In genomic region chr7:105943486-105943885, GRCh38 we compare ENCODE assay signal across 21 cellular contexts. TPM values are rescaled to one million over a fixed set of nuclear protein-coding genes. Genes with fewer than 3 reads are reported as not detected.
A peak's percentile ranks its signal among the peaks of the same experiment; 100 is the strongest.
DNase-seq lines count a peak whose midpoint lies in the region; ATAC-seq and TF ChIP-seq lines count a peak whose summit lies in the region.
"Had no signal": no experiment of that assay in that cellular context is flagged by ENCODE, and none has a peak within 500 bp of the region (broad histone marks: within the 10 kb centered on the region; RNA-seq: fewer than 3 reads in every experiment).

No MANE protein-coding gene starts in this region.

- 92 to 93% methylated on average over 2 of the region's 2 CpGs for WGBS in thyroid gland, 2 donors

- TF ChIP-seq POLR2A in thyroid gland (IDR thresholded peaks at IDR 0.05): no peak

- intact Hi-C loops in thyroid gland (cut with DNase I) (loop anchor here (5.0 to 10.0 kb wide), 2 partner anchors 34 to 221 kb away; no protein-coding TSS in a partner anchor), Calu3 (cut with micrococcal nuclease; ENCODE audit: unreplicated experiment) (no loop called here)

- H3K27me3 Mint-ChIP-seq in T-helper 17 cell (no peaks in the 10 kb centered on the region), Calu3 (ENCODE audit: unreplicated experiment) (peaks cover 61% of the 10 kb centered on the region)
- H3K27me3 Mint-ChIP-seq: CD8-positive, alpha-beta memory T cell; IgD-negative memory B cell had no signal

- H3K27ac Mint-ChIP-seq in T-helper 17 cell (peak overlapping the region; percentile 51), Calu3 (ENCODE audit: unreplicated experiment) (no peak overlapping the region)

- ATAC-seq in T-helper 17 cell: no peak
- ATAC-seq: GM12878, HepG2 had no signal

- H3K4me1 Mint-ChIP-seq in T-helper 17 cell (peaks cover 3% of the 10 kb centered on the region), Calu3 (ENCODE audit: low read depth, unreplicated experiment) (no peaks in the 10 kb centered on the region)
- H3K4me1 Mint-ChIP-seq: CD4-positive, CD25-positive, alpha-beta regulatory T cell; CD8-positive, alpha-beta memory T cell; IgD-negative memory B cell had no signal

- H3K4me3 ChIP-seq in AG10803 (ENCODE audit: low read length): no peak overlapping the region
- no peak overlapping the region for H3K4me3 ChIP-seq in thyroid gland (replicated peaks in 1 of 3)
- H3K4me3 ChIP-seq: GM12878, HAP-1 had no signal

- no peak for TF ChIP-seq CTCF in AG09319 (IDR thresholded peaks at IDR 0.05; ENCODE audit: low read depth, low read length)
- no peak for TF ChIP-seq CTCF in AG10803 (conservative IDR thresholded peaks at IDR 0.05; ENCODE audit: low read length)
- no peak for TF ChIP-seq CTCF in thyroid gland (IDR thresholded peaks at IDR 0.05)
- TF ChIP-seq CTCF in Calu3 (IDR thresholded peaks at IDR 0.05; ENCODE audit: unreplicated experiment): no peak

- H3K36me3 ChIP-seq in thyroid gland: no peaks in the 10 kb centered on the region
- H3K36me3 ChIP-seq: BE2C, HAP-1 had no signal

- DNase-seq in AG09319 (ENCODE audit: extremely low read depth, low read depth) (peak; percentile 22), AG10803 (ENCODE audit: low read depth) (peak; percentile 26), T-helper 17 cell (no peak), fibroblast of peridontal ligament (ENCODE audit: extremely low read depth) (peak; percentile 31), glomerular visceral epithelial cell (ENCODE audit: extremely low spot score) (no peak), thyroid gland (no peak), Calu3 (no peak)
- DNase-seq: ACHN; BE2C; C1 segment of cervical spinal cord; Caco-2; CD4-positive, CD25-positive, alpha-beta regulatory T cell; CD8-positive, alpha-beta memory T cell; DMS53; DND-41; EL; KBM-7 had no signal

- CTCF ChIA-PET in Calu3 (lab: Charles Lee): no interaction called here

- H3K9me3 ChIP-seq in T-helper 17 cell (ENCODE audit: control insufficient read depth, low read length, poor library complexity, severe bottlenecking): no peaks in the 10 kb centered on the region
- H3K9me3 ChIP-seq in thyroid gland: no peaks in the 10 kb centered on the region
- H3K9me3 ChIP-seq: BE2C, Caco-2, HAP-1 had no signal

- no peaks in the 10 kb centered on the region for H3K9me3 Mint-ChIP-seq in Calu3 (ENCODE audit: low read depth, unreplicated experiment)
- H3K9me3 Mint-ChIP-seq: CD8-positive, alpha-beta memory T cell had no signal

- BruUV-seq in Calu3 (replicated peaks; lab: Mats Ljungman, UMichigan): no TSS peak

- peaks cover 6 to 10% of the 10 kb centered on the region in 2 donors for H3K4me1 ChIP-seq in thyroid gland
- H3K4me1 ChIP-seq: HAP-1 had no signal

- H3K27ac ChIP-seq in thyroid gland: no peak overlapping the region

- H3K4me3 Mint-ChIP-seq in T-helper 17 cell (no peak overlapping the region), Calu3 (ENCODE audit: low read depth, unreplicated experiment) (no peak overlapping the region)
- H3K4me3 Mint-ChIP-seq: CD4-positive, CD25-positive, alpha-beta regulatory T cell; CD8-positive, alpha-beta memory T cell had no signal

- no peaks in the 10 kb centered on the region for H3K27me3 ChIP-seq in thyroid gland
- H3K27me3 ChIP-seq: BE2C had no signal

- H3K36me3 Mint-ChIP-seq in T-helper 17 cell (ENCODE audit: low read depth): peaks cover 3% of the 10 kb centered on the region
- no peaks in the 10 kb centered on the region for H3K36me3 Mint-ChIP-seq in Calu3 (ENCODE audit: insufficient read depth, unreplicated experiment)
- H3K36me3 Mint-ChIP-seq: CD4-positive, CD25-positive, alpha-beta regulatory T cell; CD8-positive, alpha-beta memory T cell; IgD-negative memory B cell had no signal

RNA-seq across cellular contexts. Expression of gene CDHR3, which starts 19.6 kb away (rescaled TPM):
- total RNA-seq in T-helper 17 cell: 10 to 100 TPM in 1 of 2 donors, 1 to 10 TPM in 1; 5.8 to 13.9 TPM
- 1 to 10 TPM; 5.8 to 8.6 (median 7.3) TPM for total RNA-seq in thyroid gland
- total RNA-seq in Calu3 (2022): 4.0 and 4.1 TPM in 2 replicates

Comparison
In these comparisons a context has a peak if more than half of its experiments do, and no peak if none do; other contexts are left out.
1. DNase-seq: peak in AG09319 (single experiment), AG10803 (single experiment) and fibroblast of peridontal ligament (single experiment); none in T-helper 17 cell (0 of 3), glomerular visceral epithelial cell (single experiment), thyroid gland (0 of 2) and Calu3 (single experiment).